In the genomic region with DNA sequence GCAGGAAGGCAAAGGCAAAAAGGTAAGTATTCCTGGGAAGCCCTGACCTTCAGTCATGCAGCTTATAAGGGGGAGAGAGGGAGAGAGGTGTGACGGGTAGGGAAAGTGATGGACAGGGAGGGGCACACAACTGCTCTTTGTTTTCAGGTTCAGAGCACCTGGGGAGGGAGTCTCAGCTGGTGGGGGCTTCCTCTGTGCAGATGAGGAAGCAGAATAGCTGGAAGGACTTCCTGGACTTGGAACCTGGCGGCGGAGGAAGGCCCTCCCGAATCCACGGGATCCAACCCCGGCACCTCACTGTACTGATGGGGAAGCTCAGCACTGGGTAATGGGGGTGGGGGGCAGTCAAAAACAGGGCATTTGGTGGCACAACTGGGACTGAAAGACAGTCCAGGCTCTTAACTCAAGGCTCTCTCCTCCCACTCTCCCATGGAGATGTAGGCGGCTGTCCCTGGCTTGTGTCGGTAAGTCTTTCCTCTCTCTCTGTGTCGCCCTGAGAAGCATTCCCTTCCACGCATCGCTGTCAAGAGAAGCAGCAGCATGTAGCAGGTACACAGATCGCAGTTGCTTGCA, we compare ENCODE assay signal across 21 cellular contexts. TPM values are rescaled to one million over a fixed set of nuclear protein-coding genes. Genes with fewer than 3 reads are reported as not detected.
A peak's percentile ranks its signal among the peaks of the same experiment; 100 is the strongest.
DNase-seq lines count a peak whose midpoint lies in the region; ATAC-seq and TF ChIP-seq lines count a peak whose summit lies in the region.
"Had no signal": no experiment of that assay in that cellular context is flagged by ENCODE, and none has a peak within 500 bp of the region (broad histone marks: within the 10 kb centered on the region; RNA-seq: fewer than 3 reads in every experiment).

No MANE protein-coding gene starts in this region.

- no peak overlapping the region for H4K8ac ChIP-seq in neuronal stem cell (ENCODE audit: low read depth, low read length)

- TF ChIP-seq CTCF in foreskin keratinocyte (conservative IDR thresholded peaks at IDR 0.05) = no peak

- peak overlapping the region; percentile 50 for H3K9ac ChIP-seq in neuronal stem cell (ENCODE audit: low read depth, low read length, poor library complexity)

- H3K9me3 ChIP-seq in neuronal stem cell (replicated peaks in 1 of 2; ENCODE audit: control insufficient read depth in 2 of 2, insufficient read depth in 1 of 2, low read depth in 1 of 2, low read length in 2 of 2) = no peaks in the 10 kb centered on the region
- no peaks in the 10 kb centered on the region for H3K9me3 ChIP-seq in HAP-1

- H2BK120ac ChIP-seq in neuronal stem cell (ENCODE audit: low read depth, low read length) = no peak overlapping the region

- no peaks in the 10 kb centered on the region for H3K27me3 Mint-ChIP-seq in activated CD8-positive, alpha-beta T cell treated with anti-CD3 and anti-CD28 coated beads, Interleukin-2, amount 10 ng/mL, durations not matched to agents 7 days and 5 days (ENCODE audit: low read depth)

- H3K4me1 Mint-ChIP-seq in activated CD8-positive, alpha-beta T cell treated with anti-CD3 and anti-CD28 coated beads, Interleukin-2, amount 10 ng/mL, durations not matched to agents 7 days and 5 days (ENCODE audit: low read depth) = no peaks in the 10 kb centered on the region
- H3K4me1 Mint-ChIP-seq: naive thymus-derived CD4-positive, alpha-beta T cell had no signal

- no peak overlapping the region for H2BK15ac ChIP-seq in neuronal stem cell (ENCODE audit: low read length)

- H3K27ac ChIP-seq in foreskin keratinocyte = peak overlapping the region; percentile 0
- H3K27ac ChIP-seq in neuronal stem cell (replicated peaks; ENCODE audit: low read length) = no peak overlapping the region
- H3K27ac ChIP-seq: 22Rv1 had no signal

- no peak overlapping the region for H4K91ac ChIP-seq in neuronal stem cell (ENCODE audit: low read depth, low read length, poor library complexity)

- H3K4me2 ChIP-seq in neuronal stem cell (ENCODE audit: insufficient read depth, low read length, poor library complexity, severe bottlenecking) = no peak overlapping the region

- H3K9me3 Mint-ChIP-seq in activated CD8-positive, alpha-beta T cell treated with anti-CD3 and anti-CD28 coated beads, Interleukin-2, amount 10 ng/mL, durations not matched to agents 7 days and 5 days (ENCODE audit: insufficient read depth) = no peaks in the 10 kb centered on the region
- H3K9me3 Mint-ChIP-seq: activated CD4-positive, alpha-beta T cell treated with anti-CD3 and anti-CD28 coated beads, Interleukin-2, amount 10 ng/mL, durations not matched to agents 24 days and 14 days; naive thymus-derived CD4-positive, alpha-beta T cell had no signal

- DNase-seq in activated CD8-positive, alpha-beta memory T cell treated with anti-CD3 and anti-CD28 coated beads for 24 hours = peak; percentile 35
- no peak for DNase-seq in activated CD8-positive, alpha-beta memory T cell treated with anti-CD3 and anti-CD28 coated beads, Interleukin-2, amount 50 U/mL, for 48 hours
- DNase-seq in foreskin keratinocyte (no peak), neuronal stem cell (ENCODE audit: low spot score) (no peak), HAP-1 (ENCODE audit: low spot score in 2 of 2) (no peak), SHP77 (lab: John Stamatoyannopoulos, UW) (no peak), mucosa of gallbladder (ENCODE audit: low spot score) (no peak)
- DNase-seq in activated CD8-positive, alpha-beta T cell treated with anti-CD3 and anti-CD28 coated beads, Interleukin-2, amount 10 ng/mL, durations not matched to agents 7 days and 5 days = no peak
- DNase-seq: activated CD4-positive, alpha-beta T cell treated with anti-CD3 and anti-CD28 coated beads, Interleukin-2, amount 10 ng/mL, durations not matched to agents 24 days and 14 days; activated CD8-positive, alpha-beta memory T cell treated with anti-CD3 and anti-CD28 coated beads, Interleukin-2, amount 50 U/mL, for 4 hours; AML-193; DMS79 treated with DMSO at 0.1 percent for 48 hours; hippocampal formation; kidney; naive thymus-derived CD4-positive, alpha-beta T cell; NCI-H2081 treated with DMSO at 0.1 percent for 48 hours; NCI-H510A; stimulated activated CD4-positive, alpha-beta T cell treated with anti-CD3 and anti-CD28 coated beads, Interleukin-2, amount 100 ng/mL, for 24 hours; stimulated activated naive CD8-positive, alpha-beta T cell treated with anti-CD3 and anti-CD28 coated beads, Interleukin-15, Interleukin-2, amounts not matched to agents 100 U/mL and 50 U/mL, for 24 hours had no signal

- in situ Hi-C loops in HAP-1 (cut with MboI; ENCODE audit: low sequenced_read_pairs) = no loop called here

- H3K4me3 ChIP-seq in neuronal stem cell (ENCODE audit: low read length in 2 of 2) (no peak overlapping the region), HAP-1 (no peak overlapping the region)

- no peak overlapping the region for H3K27ac Mint-ChIP-seq in activated CD8-positive, alpha-beta T cell treated with anti-CD3 and anti-CD28 coated beads, Interleukin-2, amount 10 ng/mL, durations not matched to agents 7 days and 5 days
- H3K27ac Mint-ChIP-seq: activated CD4-positive, alpha-beta T cell treated with anti-CD3 and anti-CD28 coated beads, Interleukin-2, amount 10 ng/mL, durations not matched to agents 24 days and 14 days; naive thymus-derived CD4-positive, alpha-beta T cell had no signal

- POLR2A ChIA-PET in activated CD8-positive, alpha-beta T cell treated with anti-CD3 and anti-CD28 coated beads, Interleukin-2, amount 10 ng/mL, durations not matched to agents 7 days and 5 days (lab: Charles Lee) = no interaction called here

- H2BK5ac ChIP-seq in neuronal stem cell (ENCODE audit: low read length) = no peak overlapping the region

- peak; percentile 2 for ATAC-seq in foreskin keratinocyte
- no peak for ATAC-seq in activated CD8-positive, alpha-beta T cell treated with anti-CD3 and anti-CD28 coated beads, Interleukin-2, amount 10 ng/mL, durations not matched to agents 7 days and 5 days
- ATAC-seq: HepG2; naive thymus-derived CD4-positive, alpha-beta T cell; stimulated activated naive CD8-positive, alpha-beta T cell treated with anti-CD3 and anti-CD28 coated beads, Interleukin-15, Interleukin-2, amounts not matched to agents 100 U/mL and 50 U/mL, for 24 hours had no signal

- no peaks in the 10 kb centered on the region for H3K79me1 ChIP-seq in neuronal stem cell (ENCODE audit: low read depth, low read length)

- H3K23ac ChIP-seq in neuronal stem cell (ENCODE audit: low read depth, low read length, poor library complexity) = peak overlapping the region; percentile 57

- H3K4me1 ChIP-seq in foreskin keratinocyte = peaks cover 13% of the 10 kb centered on the region
- peaks cover 0 to 15% of the 10 kb centered on the region in 2 donors for H3K4me1 ChIP-seq in neuronal stem cell (ENCODE audit: control insufficient read depth in 2 of 2, insufficient read depth in 1 of 2, low read depth in 1 of 2, low read length in 2 of 2)
- peaks cover 6% of the 10 kb centered on the region; the same call in 1 of the 2 replicates for H3K4me1 ChIP-seq in HAP-1

- no CpG with 5 or more reads among the region's 12 CpGs for WGBS in neuronal stem cell (ENCODE audit: extremely low coverage in 2 of 2, insufficient read length in 2 of 2, insufficient replicate concordance in 1 of 2), 2 donors

- no peak overlapping the region for H2AFZ ChIP-seq in neuronal stem cell (ENCODE audit: low read length)

- peaks cover 0 to 8% of the 10 kb centered on the region in 2 donors for H3K36me3 ChIP-seq in neuronal stem cell (replicated peaks in 1 of 2; ENCODE audit: control insufficient read depth in 2 of 2, insufficient read depth in 2 of 2, low read length in 2 of 2)
- no peaks in the 10 kb centered on the region; the same call in 1 of the 2 replicates for H3K36me3 ChIP-seq in HAP-1 (replicated peaks)

- CTCF ChIA-PET in activated CD8-positive, alpha-beta T cell treated with anti-CD3 and anti-CD28 coated beads, Interleukin-2, amount 10 ng/mL, durations not matched to agents 7 days and 5 days (lab: Charles Lee) = no interaction called here

- H3K18ac ChIP-seq in neuronal stem cell (ENCODE audit: low read length) = peak overlapping the region; percentile 6

- no peak overlapping the region for H3K14ac ChIP-seq in neuronal stem cell (ENCODE audit: low read length)

- H2AK5ac ChIP-seq in neuronal stem cell (ENCODE audit: low read depth, low read length) = peak overlapping the region; percentile 33

- H3K4me3 Mint-ChIP-seq in activated CD8-positive, alpha-beta T cell treated with anti-CD3 and anti-CD28 coated beads, Interleukin-2, amount 10 ng/mL, durations not matched to agents 7 days and 5 days = no peak overlapping the region
- H3K4me3 Mint-ChIP-seq: activated CD4-positive, alpha-beta T cell treated with anti-CD3 and anti-CD28 coated beads, Interleukin-2, amount 10 ng/mL, durations not matched to agents 24 days and 14 days; naive thymus-derived CD4-positive, alpha-beta T cell had no signal

- H3K4ac ChIP-seq in neuronal stem cell (ENCODE audit: low read length) = no peak overlapping the region

- no peak overlapping the region for H2BK12ac ChIP-seq in neuronal stem cell (ENCODE audit: low read length)

- no peaks in the 10 kb centered on the region for H3K27me3 ChIP-seq in foreskin keratinocyte
- no peaks in the 10 kb centered on the region for H3K27me3 ChIP-seq in neuronal stem cell (ENCODE audit: control insufficient read depth in 3 of 3, insufficient read depth in 3 of 3, low read depth in 1 of 3, low read length in 3 of 3)
- no peaks in the 10 kb centered on the region for H3K27me3 ChIP-seq in HAP-1 (ENCODE audit: low read depth)

- no peaks in the 10 kb centered on the region for H3K36me3 Mint-ChIP-seq in activated CD8-positive, alpha-beta T cell treated with anti-CD3 and anti-CD28 coated beads, Interleukin-2, amount 10 ng/mL, durations not matched to agents 7 days and 5 days (ENCODE audit: low read depth)

RNA-seq across cellular contexts. Expression of a gene that starts 11.9 kb away (rescaled TPM):
- 6.4 and 7.4 TPM in 2 replicates for total RNA-seq in foreskin keratinocyte
- polyA plus RNA-seq in foreskin keratinocyte = 2.4 and 3.3 TPM in 2 replicates
- polyA plus RNA-seq in neuronal stem cell (2013, experiment 1 of 2) = 2.0 TPM
- 2.0 TPM for polyA plus RNA-seq in neuronal stem cell (2013, experiment 2 of 2)
- total RNA-seq in activated CD8-positive, alpha-beta T cell treated with anti-CD3 and anti-CD28 coated beads, Interleukin-2, amount 10 ng/mL, durations not matched to agents 7 days and 5 days = under 1 TPM; 0.68 to 0.71 TPM
- 15.2 TPM for total RNA-seq in mucosa of gallbladder
